11 cellular contexts compared by ENCODE assay signal in the genomic region with DNA sequence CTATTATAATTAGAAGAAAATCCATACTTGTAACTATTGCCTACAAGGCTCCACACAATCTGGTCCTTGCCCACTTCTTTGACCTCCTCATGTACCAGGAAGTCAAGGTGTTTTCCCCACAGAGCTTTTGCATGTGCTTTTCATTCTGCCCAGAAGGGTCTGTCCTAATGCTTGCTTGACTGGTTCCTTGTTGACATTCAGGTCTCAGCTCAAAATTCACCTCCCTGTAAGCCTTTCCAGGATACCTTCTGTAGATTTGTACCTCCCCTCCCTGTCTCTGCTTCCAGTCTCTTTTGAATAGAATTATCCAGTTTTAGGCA. TPM values are rescaled to one million over a fixed set of nuclear protein-coding genes. Genes with fewer than 3 reads are reported as not detected.
DNase-seq lines count a peak whose midpoint lies in the region; ATAC-seq and TF ChIP-seq lines count a peak whose summit lies in the region.
"Had no signal": no experiment of that assay in that cellular context is flagged by ENCODE, and none has a peak within 500 bp of the region (broad histone marks: within the 10 kb centered on the region; RNA-seq: fewer than 3 reads in every experiment).

No MANE protein-coding gene starts in this region.

- peak; percentile 63 for DNase-seq in ELF-1 (ENCODE audit: low read depth, low spot score)
- peak; percentile 60 for DNase-seq in epithelial cell of esophagus (ENCODE audit: low read depth)
- no peak for DNase-seq in brain microvascular endothelial cell
- no peak for DNase-seq in naive thymus-derived CD4-positive, alpha-beta T cell
- DNase-seq in posterior vena cava (ENCODE audit: low spot score), result no peak
- no peak for DNase-seq in aorta
- DNase-seq: activated CD4-positive, alpha-beta T cell treated with anti-CD3 and anti-CD28 coated beads for 48 hours; heart right ventricle; NCI-H774 had no signal

- POLR2A ChIA-PET in naive thymus-derived CD4-positive, alpha-beta T cell (lab: Charles Lee), result interaction anchor here (0.7 kb wide), 1 partner anchor 78 kb away, joined by 3 read pairs; no protein-coding TSS in a partner anchor

- CTCF ChIA-PET in naive thymus-derived CD4-positive, alpha-beta T cell (lab: Charles Lee), result interaction anchor here (0.6 to 1.8 kb wide), 4 partner anchors 16 to 400 kb away, joined by 3 to 7 read pairs (median 3); no protein-coding TSS in a partner anchor

- H3K4me3 ChIP-seq in epithelial cell of esophagus (ENCODE audit: low read length) (no peak overlapping the region), brain microvascular endothelial cell (ENCODE audit: low read depth, low read length) (no peak overlapping the region), aorta (ENCODE audit: low read length in 2 of 2) (no peak overlapping the region)
- H3K4me3 ChIP-seq in naive thymus-derived CD4-positive, alpha-beta T cell (ENCODE audit: low read length), result no peak overlapping the region
- H3K4me3 ChIP-seq: heart right ventricle had no signal

- in situ Hi-C loops in brain microvascular endothelial cell (cut with HindIII; ENCODE audit: low pct_ligation_motif_present, low sequenced_read_pairs), result loop anchor here (25.0 kb wide), 1 partner anchor 381 kb away; no protein-coding TSS in a partner anchor

- ATAC-seq in GM19395 (IDR thresholded peaks at IDR 0.05; ENCODE audit: unreplicated experiment), result peak; percentile 72
- ATAC-seq in HG03108 (IDR thresholded peaks at IDR 0.05; ENCODE audit: unreplicated experiment), result peak; percentile 67
- ATAC-seq in naive thymus-derived CD4-positive, alpha-beta T cell, result no peak
- ATAC-seq in aorta (ENCODE audit: low FRiP score), result no peak

- peaks cover 7 to 19% (median 16%) of the 10 kb centered on the region in 7 donors for H3K4me1 Mint-ChIP-seq in naive thymus-derived CD4-positive, alpha-beta T cell

- intact Hi-C loops in naive thymus-derived CD4-positive, alpha-beta T cell (cut with micrococcal nuclease), result no loop called here
- intact Hi-C loops in posterior vena cava (cut with DNase I) (loop anchor here in 1 of 2 donors (10.0 kb wide), 1 partner anchor 434 kb away; a partner anchor contains a TSS), aorta (cut with DNase I) (no loop called here)

- no peaks in the 10 kb centered on the region for H3K9me3 ChIP-seq in naive thymus-derived CD4-positive, alpha-beta T cell (ENCODE audit: control insufficient read depth in 2 of 3, low read length in 3 of 3)
- no peaks in the 10 kb centered on the region for H3K9me3 ChIP-seq in aorta (ENCODE audit: control insufficient read depth, low read length)
- H3K9me3 ChIP-seq: heart right ventricle had no signal

- H3K27me3 Mint-ChIP-seq in naive thymus-derived CD4-positive, alpha-beta T cell, result peaks cover 0 to 2% (median 0%) of the 10 kb centered on the region in 5 donors

- peak overlapping the region in 1 of 10 donors; percentile 11 for H3K4me3 Mint-ChIP-seq in naive thymus-derived CD4-positive, alpha-beta T cell

- no peaks in the 10 kb centered on the region for H3K36me3 Mint-ChIP-seq in naive thymus-derived CD4-positive, alpha-beta T cell

- H3K36me3 ChIP-seq in brain microvascular endothelial cell (replicated peaks) (no peaks in the 10 kb centered on the region), aorta (ENCODE audit: control insufficient read depth in 1 of 2, insufficient read depth in 2 of 2, low read length in 1 of 2) (no peaks in the 10 kb centered on the region)
- no peaks in the 10 kb centered on the region for H3K36me3 ChIP-seq in naive thymus-derived CD4-positive, alpha-beta T cell (ENCODE audit: control insufficient read depth in 2 of 3, insufficient read depth in 3 of 3, low read length in 3 of 3)
- H3K36me3 ChIP-seq: heart right ventricle had no signal

- H3K27ac ChIP-seq in brain microvascular endothelial cell (no peak overlapping the region), aorta (ENCODE audit: low read depth in 1 of 2, low read length in 2 of 2) (no peak overlapping the region)
- H3K27ac ChIP-seq in naive thymus-derived CD4-positive, alpha-beta T cell (ENCODE audit: low read depth, low read length), result no peak overlapping the region

- H3K27me3 ChIP-seq in brain microvascular endothelial cell (replicated peaks), result no peaks in the 10 kb centered on the region
- no peaks in the 10 kb centered on the region for H3K27me3 ChIP-seq in naive thymus-derived CD4-positive, alpha-beta T cell (ENCODE audit: control insufficient read depth in 2 of 2, insufficient read depth in 2 of 2, low read length in 2 of 2)
- H3K27me3 ChIP-seq in aorta (ENCODE audit: control insufficient read depth in 1 of 2, insufficient read depth in 2 of 2, low read length in 1 of 2), result no peaks in the 10 kb centered on the region

- H3K9me3 Mint-ChIP-seq in naive thymus-derived CD4-positive, alpha-beta T cell, result no peaks in the 10 kb centered on the region

- TF ChIP-seq CTCF in epithelial cell of esophagus (IDR thresholded peaks at IDR 0.05; ENCODE audit: insufficient read depth, low read depth, low read length, missing control alignments) (no peak), brain microvascular endothelial cell (IDR thresholded peaks at IDR 0.05; ENCODE audit: low read depth, low read length, missing control alignments) (no peak)

- peaks cover 0 to 12% of the 10 kb centered on the region in 2 donors for H3K4me1 ChIP-seq in naive thymus-derived CD4-positive, alpha-beta T cell (ENCODE audit: control insufficient read depth in 2 of 2, insufficient read depth in 2 of 2, low read length in 2 of 2)
- H3K4me1 ChIP-seq in aorta (ENCODE audit: control insufficient read depth in 1 of 2, insufficient read depth in 2 of 2, low read length in 2 of 2), result no peaks in the 10 kb centered on the region

- H3K27ac Mint-ChIP-seq in naive thymus-derived CD4-positive, alpha-beta T cell, result peak overlapping the region in 1 of 9 donors; percentile 39

RNA-seq across cellular contexts. Expression of a gene that starts 33.6 kb away (rescaled TPM):
- 10 to 100 TPM; 22.5 to 77.2 (median 71.0) TPM for total RNA-seq in naive thymus-derived CD4-positive, alpha-beta T cell
- 100 to 1,000 TPM in 1 of 2 donors, 10 to 100 TPM in 1; 55.7 to 131 TPM for polyA plus RNA-seq in naive thymus-derived CD4-positive, alpha-beta T cell
- total RNA-seq in posterior vena cava (100 to 1,000 TPM; 144 to 188 TPM), aorta (100 to 1,000 TPM; 138 to 157 TPM)
- polyA plus RNA-seq in aorta, result 100 to 1,000 TPM; 170 to 172 TPM

Comparison
In these comparisons a context has a peak if more than half of its experiments do, and no peak if none do; other contexts are left out.
1. DNase-seq: peak in ELF-1 (single experiment) and epithelial cell of esophagus (single experiment); none in brain microvascular endothelial cell (single experiment), naive thymus-derived CD4-positive, alpha-beta T cell (0 of 9), posterior vena cava (single experiment) and aorta (0 of 2).
2. ATAC-seq: peak in GM19395 (single experiment) and HG03108 (single experiment); none in naive thymus-derived CD4-positive, alpha-beta T cell (single experiment) and aorta (single experiment).